ENCODE assay signal across 26 cellular contexts in genomic region chr14:25308244-25308643, GRCh38.
DNase-seq lines count a peak whose midpoint lies in the region; ATAC-seq and TF ChIP-seq lines count a peak whose summit lies in the region.
"Had no signal": no experiment of that assay in that cellular context is flagged by ENCODE, and none has a peak within 500 bp of the region (broad histone marks: within the 10 kb centered on the region; RNA-seq: fewer than 3 reads in every experiment).

No MANE protein-coding gene starts in this region.

- no peak overlapping the region for H3K27ac Mint-ChIP-seq in H9
- no peak overlapping the region for H3K27ac Mint-ChIP-seq in WTC11
- H3K27ac Mint-ChIP-seq: activated CD8-positive, alpha-beta T cell treated with anti-CD3 and anti-CD28 coated beads, Interleukin-2, amount 10 ng/mL, durations not matched to agents 7 days and 5 days; naive B cell had no signal

- H3K4me1 Mint-ChIP-seq in H9 (no peaks in the 10 kb centered on the region), WTC11 (no peaks in the 10 kb centered on the region)
- H3K4me1 Mint-ChIP-seq: naive B cell had no signal

- no peak overlapping the region for H3K56ac ChIP-seq in H9 (ENCODE audit: insufficient read length, low read depth, low read length)

- H3K36me3 Mint-ChIP-seq in H9 (ENCODE audit: insufficient read depth in 1 of 3, low read depth in 3 of 3), result peaks cover 0 to 20% (median 0%) of the 10 kb centered on the region in 3 experiments; a peak in 3 of 7 replicates
- no peaks in the 10 kb centered on the region for H3K36me3 Mint-ChIP-seq in WTC11
- H3K36me3 Mint-ChIP-seq: naive B cell had no signal

- H3K27me3 ChIP-seq in A673 (replicated peaks; ENCODE audit: insufficient read depth, low read depth, low read length, poor library complexity) (no peaks in the 10 kb centered on the region), H9 (ENCODE audit: insufficient read depth, low read length) (no peaks in the 10 kb centered on the region), tibial nerve (no peaks in the 10 kb centered on the region)
- H3K27me3 ChIP-seq: body of pancreas, esophagus muscularis mucosa, gastrocnemius medialis, vagina had no signal

- no peaks in the 10 kb centered on the region for H3K79me1 ChIP-seq in H9 (ENCODE audit: insufficient read depth, low read depth, low read length, poor library complexity, severe bottlenecking)

- no CpG with 5 or more reads among the region's 3 CpGs for WGBS in H9 (ENCODE audit: extremely low coverage, insufficient read length, low lambda C conversion rate)
- WGBS in tibial nerve, 2 donors, result 54 to 69% methylated on average over 3 of the region's 3 CpGs

- POLR2A ChIA-PET in A673 (lab: Charles Lee; ENCODE audit: low non-redundant PET), result interaction anchor here (0.5 kb wide), 1 partner anchor 92 kb away, joined by 3 read pairs; no protein-coding TSS in a partner anchor
- POLR2A ChIA-PET in WTC11 (lab: Charles Lee), result no interaction called here

- H3K79me2 ChIP-seq in H9 (ENCODE audit: insufficient read depth, low read length), result no peaks in the 10 kb centered on the region

- no peak overlapping the region for H4K8ac ChIP-seq in H9 (replicated peaks; ENCODE audit: insufficient read length, low read depth, low read length)

- H3K27me3 Mint-ChIP-seq in H9 (ENCODE audit: low read depth) (no peaks in the 10 kb centered on the region), WTC11 (ENCODE audit: low read depth) (no peaks in the 10 kb centered on the region; the same call in 1 of the 2 replicates)
- H3K27me3 Mint-ChIP-seq: naive B cell had no signal

- TF ChIP-seq CTCF in A673 (conservative IDR thresholded peaks at IDR 0.05; ENCODE audit: low read depth, low read length) (peak; percentile 35), H9 (conservative IDR thresholded peaks at IDR 0.05) (peak; percentile 43), WTC11 (IDR thresholded peaks at IDR 0.05) (no peak), tibial nerve (IDR thresholded peaks at IDR 0.05) (no peak)

- no peak overlapping the region for H2BK5ac ChIP-seq in H9 (ENCODE audit: insufficient read length, low read length)

- H3K4me1 ChIP-seq in A673 (ENCODE audit: insufficient read depth, low read length, poor library complexity, severe bottlenecking), result no peaks in the 10 kb centered on the region
- no peaks in the 10 kb centered on the region for H3K4me1 ChIP-seq in H9 (ENCODE audit: insufficient read depth, low read length)
- H3K4me1 ChIP-seq in tibial nerve, result no peaks in the 10 kb centered on the region
- H3K4me1 ChIP-seq: body of pancreas, esophagus muscularis mucosa, gastrocnemius medialis, vagina had no signal

- no peak overlapping the region for H2BK12ac ChIP-seq in H9 (ENCODE audit: insufficient read length, low read depth, low read length)

- H2BK15ac ChIP-seq in H9 (ENCODE audit: low read depth, low read length), result no peak overlapping the region

- H4K5ac ChIP-seq in H9 (ENCODE audit: insufficient read length, low read depth, low read length), result no peak overlapping the region

- no peak for TF ChIP-seq EP300 in tibial nerve (IDR thresholded peaks at IDR 0.05)

- no peak overlapping the region for H2AK5ac ChIP-seq in H9 (ENCODE audit: insufficient read length, low read length)

- H3K36me3 ChIP-seq in A673 (ENCODE audit: insufficient read depth, low read length, poor library complexity, severe bottlenecking), result no peaks in the 10 kb centered on the region
- no peaks in the 10 kb centered on the region for H3K36me3 ChIP-seq in tibial nerve
- H3K36me3 ChIP-seq: esophagus muscularis mucosa, gastrocnemius medialis, vagina had no signal

- H3K23ac ChIP-seq in H9 (ENCODE audit: insufficient read length, low read depth, low read length), result no peak overlapping the region

- H3K9ac ChIP-seq in H9 (ENCODE audit: extremely low read depth, insufficient read length, low read length), result no peak overlapping the region

- DNase-seq in A673 (ENCODE audit: low spot score) (peak; percentile 27), H9 (peak; percentile 75), WTC11 (ENCODE audit: low spot score) (peak; percentile 61), left colon (peak; percentile 41 to 52), NCI-H2081 treated with DMSO at 0.1 percent for 48 hours (lab: John Stamatoyannopoulos, UW) (no peak), tibial nerve (ENCODE audit: low spot score in 2 of 2) (no peak), CD1c-positive myeloid dendritic cell (ENCODE audit: extremely low spot score) (no peak)
- DNase-seq: activated CD4-positive, alpha-beta T cell treated with anti-CD3 and anti-CD28 coated beads for 1 hour; activated CD8-positive, alpha-beta T cell treated with anti-CD3 and anti-CD28 coated beads, Interleukin-2, amount 10 ng/mL, durations not matched to agents 7 days and 5 days; activated gamma-delta T cell; body of pancreas; C1 segment of cervical spinal cord; effector CD8-positive, alpha-beta T cell; gastrocnemius medialis; mesenchymal stem cell; naive B cell; NCI-H1092; NCI-H2029; NCI-H446 treated with DMSO at 0.1 percent for 48 hours; occipital lobe; stimulated activated CD8-positive, alpha-beta memory T cell treated with anti-CD3 and anti-CD28 coated beads, Interleukin-4, amount 100 ng/mL, for 48 hours had no signal

- TF ChIP-seq POLR2A in GM18505 (IDR thresholded peaks at IDR 0.05; ENCODE audit: borderline replicate concordance, extremely low read depth, insufficient read depth, insufficient read length) (no peak), tibial nerve (IDR thresholded peaks at IDR 0.05) (no peak)

- no peak overlapping the region for H3K18ac ChIP-seq in H9 (ENCODE audit: insufficient read length, low read depth, low read length)

- CTCF ChIA-PET in A673 (lab: Charles Lee), result interaction anchor here (0.7 to 2.0 kb wide), 2 partner anchors 92 to 99 kb away, joined by 3 to 7 read pairs; no protein-coding TSS in a partner anchor
- CTCF ChIA-PET in WTC11 (lab: Charles Lee), result interaction anchor here (1.0 to 2.4 kb wide), 16 partner anchors 14 to 598 kb away, joined by 3 to 36 read pairs (median 4); no protein-coding TSS in a partner anchor

- H2AFZ ChIP-seq in H9 (ENCODE audit: low read length), result no peak overlapping the region

- H3K4me3 ChIP-seq in A673 (ENCODE audit: low read depth, low read length, poor library complexity, severe bottlenecking), result no peak overlapping the region
- no peak overlapping the region for H3K4me3 ChIP-seq in tibial nerve
- H3K4me3 ChIP-seq: body of pancreas, esophagus muscularis mucosa, gastrocnemius medialis, GM12878, vagina had no signal

- H3K9me3 Mint-ChIP-seq in H9 (peaks cover 0 to 33% of the 10 kb centered on the region in 2 experiments; a peak in 3 of 5 replicates), WTC11 (peaks cover 6% of the 10 kb centered on the region)

- H2BK20ac ChIP-seq in H9 (ENCODE audit: low read depth, low read length, poor library complexity, severe bottlenecking), result no peak overlapping the region

- no peaks in the 10 kb centered on the region for H3K23me2 ChIP-seq in H9 (ENCODE audit: insufficient read length, low read depth, low read length, poor library complexity, severe bottlenecking)

- H3K9me3 ChIP-seq in A673 (ENCODE audit: low read depth, low read length, poor library complexity, severe bottlenecking), result no peaks in the 10 kb centered on the region
- no peaks in the 10 kb centered on the region for H3K9me3 ChIP-seq in H9 (ENCODE audit: control insufficient read depth, low read depth, low read length)
- peaks cover 0 to 3% (median 0%) of the 10 kb centered on the region in 4 donors for H3K9me3 ChIP-seq in tibial nerve
- H3K9me3 ChIP-seq: body of pancreas, esophagus muscularis mucosa, gastrocnemius medialis, vagina had no signal

- ATAC-seq in WTC11, result peak; percentile 99
- peak; percentile 97 for ATAC-seq in left colon
- ATAC-seq in GM18505 (IDR thresholded peaks at IDR 0.05; ENCODE audit: unreplicated experiment), result no peak
- ATAC-seq: activated CD8-positive, alpha-beta T cell treated with anti-CD3 and anti-CD28 coated beads, Interleukin-2, amount 10 ng/mL, durations not matched to agents 7 days and 5 days; body of pancreas; gastrocnemius medialis; GM12878 had no signal

- no peak overlapping the region for H2BK120ac ChIP-seq in H9 (ENCODE audit: low read depth, low read length, poor library complexity, severe bottlenecking)

- no peak overlapping the region for H3K14ac ChIP-seq in H9 (ENCODE audit: insufficient read depth, low read length)

- no peak overlapping the region for H3T11ph ChIP-seq in H9 (ENCODE audit: low read length)

- H4K91ac ChIP-seq in H9 (ENCODE audit: insufficient read length, low read depth, low read length), result no peak overlapping the region

- no peak overlapping the region for H3K4me3 Mint-ChIP-seq in H9
- H3K4me3 Mint-ChIP-seq in WTC11, result no peak overlapping the region
- H3K4me3 Mint-ChIP-seq: activated CD8-positive, alpha-beta T cell treated with anti-CD3 and anti-CD28 coated beads, Interleukin-2, amount 10 ng/mL, durations not matched to agents 7 days and 5 days had no signal

- no peak overlapping the region for H3K27ac ChIP-seq in A673 (ENCODE audit: low read depth, low read length, poor library complexity, severe bottlenecking)
- H3K27ac ChIP-seq in H9 (ENCODE audit: insufficient read length, low read depth, low read length), result no peak overlapping the region
- no peak overlapping the region for H3K27ac ChIP-seq in tibial nerve
- H3K27ac ChIP-seq: body of pancreas, esophagus muscularis mucosa, gastrocnemius medialis, RWPE1, vagina had no signal

- H3K4ac ChIP-seq in H9 (ENCODE audit: low read depth, low read length), result no peak overlapping the region

- intact Hi-C loops in A673 (cut with micrococcal nuclease; ENCODE audit: unreplicated experiment), result no loop called here
- intact Hi-C loops in left colon (cut with DNase I, micrococcal nuclease), result no loop called here

- BruUV-seq in A673 (replicated peaks; lab: Mats Ljungman, UMichigan), result no TSS peak

- H3K4me2 ChIP-seq in H9 (ENCODE audit: insufficient read depth, insufficient read length, low read length), result no peak overlapping the region

- H4K20me1 ChIP-seq in H9 (ENCODE audit: control insufficient read depth, insufficient read depth, insufficient read length), result no peaks in the 10 kb centered on the region

TF ChIP-seq in WTC11, 78 proteins besides CTCF, POLR2A, EP300 and RAD21 (continues in another document):
- TF ChIP-seq ZNF232 (CRISPR knock-in tag; IDR thresholded peaks at IDR 0.05), result no peak
- TF ChIP-seq MYBL2 (CRISPR knock-in tag; IDR thresholded peaks at IDR 0.05), result no peak
- TF ChIP-seq FOXP1 (CRISPR knock-in tag; IDR thresholded peaks at IDR 0.05; ENCODE audit: borderline replicate concordance), result no peak
- TF ChIP-seq, protein P1, sequence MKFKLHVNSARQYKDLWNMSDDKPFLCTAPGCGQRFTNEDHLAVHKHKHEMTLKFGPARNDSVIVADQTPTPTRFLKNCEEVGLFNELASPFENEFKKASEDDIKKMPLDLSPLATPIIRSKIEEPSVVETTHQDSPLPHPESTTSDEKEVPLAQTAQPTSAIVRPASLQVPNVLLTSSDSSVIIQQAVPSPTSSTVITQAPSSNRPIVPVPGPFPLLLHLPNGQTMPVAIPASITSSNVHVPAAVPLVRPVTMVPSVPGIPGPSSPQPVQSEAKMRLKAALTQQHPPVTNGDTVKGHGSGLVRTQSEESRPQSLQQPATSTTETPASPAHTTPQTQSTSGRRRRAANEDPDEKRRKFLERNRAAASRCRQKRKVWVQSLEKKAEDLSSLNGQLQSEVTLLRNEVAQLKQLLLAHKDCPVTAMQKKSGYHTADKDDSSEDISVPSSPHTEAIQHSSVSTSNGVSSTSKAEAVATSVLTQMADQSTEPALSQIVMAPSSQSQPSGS (CRISPR knock-in tag; IDR thresholded peaks at IDR 0.05; ENCODE audit: borderline replicate concordance, low read depth), result no peak
- TF ChIP-seq NR1H2 (CRISPR knock-in tag; IDR thresholded peaks at IDR 0.05), result no peak

Comparison
In these comparisons a context has a peak if more than half of its experiments do, and no peak if none do; other contexts are left out.
1. DNase-seq: peak in A673 (single experiment), H9 (single experiment), WTC11 (single experiment) and left colon (2 of 2); none in NCI-H2081 treated with DMSO at 0.1 percent for 48 hours (single experiment), tibial nerve (0 of 2) and CD1c-positive myeloid dendritic cell (single experiment).
2. CTCF ChIP-seq: peak in A673 (single experiment) and H9 (single experiment); none in WTC11 (single experiment) and tibial nerve (0 of 5).